In genomic region chr10:119370046-119370770, GRCh38 we compare ENCODE assay signal across 11 cellular contexts.
DNase-seq lines count a peak whose midpoint lies in the region; FAIRE-seq and TF ChIP-seq lines count a peak whose summit lies in the region.
"Had no signal": no experiment of that assay in that cellular context is flagged by ENCODE, and none has a peak within 500 bp of the region (broad histone marks: within the 10 kb centered on the region; RNA-seq: fewer than 3 reads in every experiment).

No MANE protein-coding gene starts in this region.

- CTCF ChIA-PET in Calu3 (lab: Charles Lee), result interaction anchor here (0.6 kb wide), 1 partner anchor 816 kb away, joined by 3 read pairs; no protein-coding TSS in a partner anchor

- H3K9ac ChIP-seq in astrocyte (ENCODE audit: low read length), result peak overlapping the region; percentile 80
- no peak overlapping the region for H3K9ac ChIP-seq in MM.1S (ENCODE audit: low read length)

- no peak for TF ChIP-seq POLR2A in suprapubic skin (IDR thresholded peaks at IDR 0.05)

- no peaks in the 10 kb centered on the region for H3K36me3 ChIP-seq in astrocyte (ENCODE audit: insufficient read depth, low read length)
- H3K36me3 ChIP-seq in suprapubic skin, result no peaks in the 10 kb centered on the region
- no peaks in the 10 kb centered on the region for H3K36me3 ChIP-seq in MM.1S (replicated peaks; ENCODE audit: insufficient read depth, low read length)

- H3K4me3 ChIP-seq in astrocyte (ENCODE audit: insufficient read depth, low read depth, low read length), result peak overlapping the region; percentile 35
- peak overlapping the region; percentile 3 for H3K4me3 ChIP-seq in suprapubic skin
- H3K4me3 ChIP-seq in MM.1S (ENCODE audit: low read length), result no peak overlapping the region

- H3K4me2 ChIP-seq in astrocyte (ENCODE audit: low read length) (peak overlapping the region; percentile 84), MM.1S (ENCODE audit: low read depth, low read length) (no peak overlapping the region)

- no peaks in the 10 kb centered on the region for H3F3A ChIP-seq in MM.1S (ENCODE audit: insufficient read depth, low read length)

- 45% methylated on average over 17 of the region's 17 CpGs for WGBS in suprapubic skin

- H3K4me1 Mint-ChIP-seq in astrocyte (ENCODE audit: low read depth, unreplicated experiment), result peaks cover 2% of the 10 kb centered on the region
- H3K4me1 Mint-ChIP-seq in Calu3 (ENCODE audit: low read depth, unreplicated experiment), result no peaks in the 10 kb centered on the region

- no peak overlapping the region for H2AFZ ChIP-seq in astrocyte (ENCODE audit: low read depth, low read length)
- H2AFZ ChIP-seq in MM.1S (ENCODE audit: low read length), result no peak overlapping the region

- H3K9me2 ChIP-seq in MM.1S (replicated peaks; ENCODE audit: insufficient read depth, low read length), result no peaks in the 10 kb centered on the region

- H3K9me3 ChIP-seq in astrocyte (ENCODE audit: insufficient read depth, low read depth, low read length) (no peaks in the 10 kb centered on the region), suprapubic skin (no peaks in the 10 kb centered on the region), MM.1S (replicated peaks; ENCODE audit: insufficient read depth, low read length) (no peaks in the 10 kb centered on the region)

- peaks cover 2% of the 10 kb centered on the region for H3K36me3 Mint-ChIP-seq in astrocyte (ENCODE audit: low read depth, unreplicated experiment)
- H3K36me3 Mint-ChIP-seq in Calu3 (ENCODE audit: insufficient read depth, unreplicated experiment), result no peaks in the 10 kb centered on the region

- DNase-seq in DMS 273 (lab: John Stamatoyannopoulos, UW; ENCODE audit: unreplicated experiment) (peak; percentile 56), DMS 273 treated with DMSO at 0.1 percent for 48 hours (lab: John Stamatoyannopoulos, UW) (no peak), astrocyte (ENCODE audit: low read depth) (peak; percentile 59), left kidney (ENCODE audit: low read depth, low spot score) (peak; percentile 64), suprapubic skin (ENCODE audit: low spot score in 2 of 2) (peak in 1 of 2 donors; percentile 89), MM.1S (no peak), Calu3 (no peak), COR-L47 (lab: John Stamatoyannopoulos, UW) (no peak)
- DNase-seq: anterior cingulate cortex, NCI-H345 had no signal

- intact Hi-C loops in Calu3 (cut with micrococcal nuclease; ENCODE audit: unreplicated experiment), result no loop called here

- H4K20me1 ChIP-seq in astrocyte (ENCODE audit: insufficient read depth, low read length) (peaks cover 3% of the 10 kb centered on the region), MM.1S (ENCODE audit: insufficient read depth, low read length) (0 out of 2 replicates have a peak, but pooled peaks cover 3% of the 10 kb centered on the region)

- no TSS peak for BruUV-seq in Calu3 (replicated peaks; lab: Mats Ljungman, UMichigan)

- TF ChIP-seq CTCF in astrocyte (IDR thresholded peaks at IDR 0.05; ENCODE audit: insufficient read depth, low read depth, low read length), result no peak
- no peak for TF ChIP-seq CTCF in suprapubic skin (IDR thresholded peaks at IDR 0.05)
- no peak for TF ChIP-seq CTCF in MM.1S (IDR thresholded peaks at IDR 0.05; ENCODE audit: low read length)
- no peak for TF ChIP-seq CTCF in Calu3 (IDR thresholded peaks at IDR 0.05; ENCODE audit: unreplicated experiment)

- H3K79me2 ChIP-seq in astrocyte (ENCODE audit: insufficient read depth, low read length) (no peaks in the 10 kb centered on the region), MM.1S (ENCODE audit: low read length) (peaks cover 99% of the 10 kb centered on the region)

- H3K27me3 ChIP-seq in astrocyte (ENCODE audit: insufficient read depth, low read length) (peaks cover 2% of the 10 kb centered on the region), suprapubic skin (no peaks in the 10 kb centered on the region), MM.1S (replicated peaks; ENCODE audit: insufficient read depth, low read length) (no peaks in the 10 kb centered on the region)

- H3K9me3 Mint-ChIP-seq in astrocyte (ENCODE audit: unreplicated experiment) (no peaks in the 10 kb centered on the region), Calu3 (ENCODE audit: low read depth, unreplicated experiment) (no peaks in the 10 kb centered on the region)

- H3K4me1 ChIP-seq in astrocyte (ENCODE audit: insufficient read depth, low read length), result peaks cover 32% of the 10 kb centered on the region
- peaks cover 63% of the 10 kb centered on the region for H3K4me1 ChIP-seq in suprapubic skin
- peaks cover 4% of the 10 kb centered on the region; the same call in 1 of the 2 replicates for H3K4me1 ChIP-seq in MM.1S (ENCODE audit: low read length)

- H3K27me3 Mint-ChIP-seq in astrocyte (ENCODE audit: low read depth, unreplicated experiment), result peaks cover 9% of the 10 kb centered on the region
- H3K27me3 Mint-ChIP-seq in Calu3 (ENCODE audit: unreplicated experiment), result peaks cover 26% of the 10 kb centered on the region

- peak overlapping the region; percentile 63 for H3K27ac Mint-ChIP-seq in astrocyte (ENCODE audit: unreplicated experiment)
- H3K27ac Mint-ChIP-seq in Calu3 (ENCODE audit: unreplicated experiment), result no peak overlapping the region

- H3K27ac ChIP-seq in astrocyte (ENCODE audit: low read depth, low read length) (peak overlapping the region; percentile 86), suprapubic skin (peak overlapping the region; percentile 85), MM.1S (ENCODE audit: low read length) (no peak overlapping the region)
- H3K27ac ChIP-seq: 22Rv1 had no signal

- no peak for TF ChIP-seq EP300 in suprapubic skin (IDR thresholded peaks at IDR 0.05)

- H3K4me3 Mint-ChIP-seq in astrocyte (ENCODE audit: unreplicated experiment), result no peak overlapping the region
- no peak overlapping the region for H3K4me3 Mint-ChIP-seq in Calu3 (ENCODE audit: low read depth, unreplicated experiment)

- FAIRE-seq in astrocyte (lab: Jason Lieb, UNC), result no peak

Comparison
In these comparisons a context has a peak if more than half of its experiments do, and no peak if none do; other contexts are left out.
1. DNase-seq: peak in DMS 273 (single experiment), astrocyte (single experiment) and left kidney (single experiment); none in DMS 273 treated with DMSO at 0.1 percent for 48 hours (single experiment), MM.1S (single experiment), Calu3 (single experiment) and COR-L47 (single experiment).